ENCODE assay signal across 18 cellular contexts in genomic region chr9:136330406-136330990, GRCh38. TPM values are rescaled to one million over a fixed set of nuclear protein-coding genes. Genes with fewer than 3 reads are reported as not detected.
DNase-seq lines count a peak whose midpoint lies in the region; ATAC-seq and TF ChIP-seq lines count a peak whose summit lies in the region.
"Had no signal": no experiment of that assay in that cellular context is flagged by ENCODE, and none has a peak within 500 bp of the region (broad histone marks: within the 10 kb centered on the region; RNA-seq: fewer than 3 reads in every experiment).

No MANE protein-coding gene starts in this region.

- no peaks in the 10 kb centered on the region for H3K9me3 ChIP-seq in BLaER1 treated with 17β-estradiol and CSF1 and Interleukin-3, amounts not matched to agents 10 nM and 100 nM (replicated peaks in 1 of 11)
- no peaks in the 10 kb centered on the region for H3K9me3 ChIP-seq in Loucy (ENCODE audit: insufficient read depth, low read depth, low read length)
- H3K9me3 ChIP-seq in neuronal stem cell (replicated peaks in 1 of 2; ENCODE audit: control insufficient read depth in 2 of 2, insufficient read depth in 1 of 2, low read depth in 1 of 2, low read length in 2 of 2), result no peaks in the 10 kb centered on the region

- H3K4ac ChIP-seq in neuronal stem cell (ENCODE audit: low read length), result no peak overlapping the region

- DNase-seq in dermis microvascular lymphatic vessel endothelial cell (ENCODE audit: low read depth in 2 of 2) (peak; percentile 31), neuronal stem cell (ENCODE audit: low spot score) (no peak), SW480 (ENCODE audit: low spot score) (no peak), SW 1271 (lab: John Stamatoyannopoulos, UW) (no peak)
- DNase-seq: C1 segment of cervical spinal cord, DMS 273 treated with DMSO at 0.1 percent for 48 hours, MV-4-11, NCI-H1417 treated with DMSO at 0.1 percent for 48 hours, NCI-H2029, NCI-H2171 treated with DMSO at 0.1 percent for 48 hours, NCI-H510A had no signal

- H3K4me3 ChIP-seq in BLaER1 treated with 17β-estradiol and CSF1 and Interleukin-3, amounts not matched to agents 10 nM and 100 nM, result peak overlapping the region in 7 of 10 experiments; percentile 71 to 91 (median 85); a peak in 9 of 20 replicates
- H3K4me3 ChIP-seq in Loucy (ENCODE audit: low read length, poor library complexity, severe bottlenecking) (no peak overlapping the region), neuronal stem cell (ENCODE audit: low read length in 2 of 2) (no peak overlapping the region)

- peaks cover 48% of the 10 kb centered on the region for H3K79me1 ChIP-seq in neuronal stem cell (ENCODE audit: low read depth, low read length)

- no peak overlapping the region for H2BK15ac ChIP-seq in neuronal stem cell (ENCODE audit: low read length)

- WGBS in neuronal stem cell (ENCODE audit: extremely low coverage in 2 of 2, insufficient read length in 2 of 2, insufficient replicate concordance in 1 of 2), 2 donors, result no CpG with 5 or more reads among the region's 14 CpGs

- peaks cover 28% of the 10 kb centered on the region for H3K79me2 ChIP-seq in Loucy (ENCODE audit: insufficient read depth, low read length)

- no peak overlapping the region for H4K91ac ChIP-seq in neuronal stem cell (ENCODE audit: low read depth, low read length, poor library complexity)

- no peak overlapping the region for H2BK5ac ChIP-seq in neuronal stem cell (ENCODE audit: low read length)

- H3K18ac ChIP-seq in neuronal stem cell (ENCODE audit: low read length), result peak overlapping the region; percentile 38

- H2BK120ac ChIP-seq in neuronal stem cell (ENCODE audit: low read depth, low read length), result no peak overlapping the region

- peak overlapping the region in 7 of 11 experiments; percentile 81 to 93 (median 87); a peak in 13 of 22 replicates for H3K27ac ChIP-seq in BLaER1 treated with 17β-estradiol and CSF1 and Interleukin-3, amounts not matched to agents 10 nM and 100 nM
- no peak overlapping the region for H3K27ac ChIP-seq in neuronal stem cell (replicated peaks; ENCODE audit: low read length)

- H3F3A ChIP-seq in Loucy (ENCODE audit: low read depth), result no peaks in the 10 kb centered on the region

- H2BK12ac ChIP-seq in neuronal stem cell (ENCODE audit: low read length), result peak overlapping the region; percentile 41

- no peaks in the 10 kb centered on the region for H3K27me3 ChIP-seq in BLaER1 treated with 17β-estradiol and CSF1 and Interleukin-3, amounts not matched to agents 10 nM and 100 nM
- H3K27me3 ChIP-seq in Loucy (ENCODE audit: insufficient read depth, low read length, poor library complexity, severe bottlenecking) (no peaks in the 10 kb centered on the region), neuronal stem cell (ENCODE audit: control insufficient read depth in 3 of 3, insufficient read depth in 3 of 3, low read depth in 1 of 3, low read length in 3 of 3) (no peaks in the 10 kb centered on the region)

- peak overlapping the region; percentile 93 to 100 (median 99) for H3K4me2 ChIP-seq in BLaER1 treated with 17β-estradiol and CSF1 and Interleukin-3, amounts not matched to agents 10 nM and 100 nM
- peak overlapping the region; percentile 16 for H3K4me2 ChIP-seq in Loucy (ENCODE audit: low read depth, low read length, poor library complexity, severe bottlenecking)
- no peak overlapping the region for H3K4me2 ChIP-seq in neuronal stem cell (ENCODE audit: insufficient read depth, low read length, poor library complexity, severe bottlenecking)

- no peaks in the 10 kb centered on the region for H3K9me2 ChIP-seq in Loucy (replicated peaks; ENCODE audit: low read depth, low read length)

- peak overlapping the region; percentile 71 to 95 (median 86); a peak in 18 of 22 replicates for H3K9ac ChIP-seq in BLaER1 treated with 17β-estradiol and CSF1 and Interleukin-3, amounts not matched to agents 10 nM and 100 nM
- H3K9ac ChIP-seq in Loucy (ENCODE audit: low read depth, low read length, poor library complexity, severe bottlenecking) (no peak overlapping the region), neuronal stem cell (ENCODE audit: low read depth, low read length, poor library complexity) (peak overlapping the region; percentile 70)

- peaks cover 0 to 77% (median 73%) of the 10 kb centered on the region in 11 experiments; a peak in 20 of 22 replicates for H4K20me1 ChIP-seq in BLaER1 treated with 17β-estradiol and CSF1 and Interleukin-3, amounts not matched to agents 10 nM and 100 nM
- H4K20me1 ChIP-seq in Loucy (ENCODE audit: insufficient read depth, low read length, poor library complexity, severe bottlenecking), result peaks cover 10% of the 10 kb centered on the region

- peaks cover 0 to 49% (median 39%) of the 10 kb centered on the region in 11 experiments; a peak in 18 of 22 replicates for H3K36me3 ChIP-seq in BLaER1 treated with 17β-estradiol and CSF1 and Interleukin-3, amounts not matched to agents 10 nM and 100 nM
- no peaks in the 10 kb centered on the region for H3K36me3 ChIP-seq in Loucy (ENCODE audit: insufficient read depth, low read length)
- H3K36me3 ChIP-seq in neuronal stem cell (replicated peaks in 1 of 2; ENCODE audit: control insufficient read depth in 2 of 2, insufficient read depth in 2 of 2, low read length in 2 of 2), result peaks cover 6 to 17% of the 10 kb centered on the region in 2 donors

- H3K4me1 ChIP-seq in BLaER1 treated with 17β-estradiol and CSF1 and Interleukin-3, amounts not matched to agents 10 nM and 100 nM, result peaks cover 40 to 72% (median 64%) of the 10 kb centered on the region in 10 experiments
- H3K4me1 ChIP-seq in Loucy (ENCODE audit: insufficient read depth, low read length, poor library complexity, severe bottlenecking) (peaks cover 25% of the 10 kb centered on the region), neuronal stem cell (ENCODE audit: control insufficient read depth in 2 of 2, insufficient read depth in 1 of 2, low read depth in 1 of 2, low read length in 2 of 2) (peaks cover 23 to 30% of the 10 kb centered on the region in 2 donors)

- peak overlapping the region; percentile 82 for H3K14ac ChIP-seq in neuronal stem cell (ENCODE audit: low read length)

- TF ChIP-seq CTCF in Loucy (conservative IDR thresholded peaks at IDR 0.05; ENCODE audit: low read length), result no peak

- no peak overlapping the region for H2AFZ ChIP-seq in Loucy (ENCODE audit: low read length)
- H2AFZ ChIP-seq in neuronal stem cell (ENCODE audit: low read length), result no peak overlapping the region

- ATAC-seq in HG03045 (IDR thresholded peaks at IDR 0.05; ENCODE audit: unreplicated experiment), result no peak

- no peak overlapping the region for H4K8ac ChIP-seq in neuronal stem cell (ENCODE audit: low read depth, low read length)

- no peak overlapping the region for H3K23ac ChIP-seq in neuronal stem cell (ENCODE audit: low read depth, low read length, poor library complexity)

- no peak overlapping the region for H2AK5ac ChIP-seq in neuronal stem cell (ENCODE audit: low read depth, low read length)

RNA-seq across cellular contexts. Expression of gene GPSM1, which starts 3.2 kb away (rescaled TPM):
- total RNA-seq in dermis microvascular lymphatic vessel endothelial cell, result 16.2 and 28.2 TPM in 2 replicates
- polyA plus RNA-seq in neuronal stem cell (2013, experiment 1 of 2), result 37.4 TPM
- polyA plus RNA-seq in neuronal stem cell (2013, experiment 2 of 2), result 37.2 TPM
- polyA plus RNA-seq: IgD-negative memory B cell had no signal

RNA-seq across cellular contexts. Expression of gene CCDC187, which starts 26.6 kb away (rescaled TPM):
- total RNA-seq in dermis microvascular lymphatic vessel endothelial cell, result under 0.01 TPM in 1 of 2 replicates, not detected in the other
- 0.08 TPM for polyA plus RNA-seq in neuronal stem cell (2013, experiment 1 of 2)
- 0.08 TPM for polyA plus RNA-seq in neuronal stem cell (2013, experiment 2 of 2)
- total RNA-seq: Daoy, H4, LHCN-M2 had no signal

RNA-seq across cellular contexts. Expression of gene DNLZ, which starts 33.0 kb away (rescaled TPM):
- total RNA-seq in dermis microvascular lymphatic vessel endothelial cell, result 12.5 and 15.0 TPM in 2 replicates
- polyA plus RNA-seq in neuronal stem cell (2013, experiment 1 of 2), result 6.7 TPM
- 6.9 TPM for polyA plus RNA-seq in neuronal stem cell (2013, experiment 2 of 2)

RNA-seq across cellular contexts. Expression of gene CARD9, which starts 43.0 kb away (rescaled TPM):
- total RNA-seq in dermis microvascular lymphatic vessel endothelial cell, result 0.13 and 0.26 TPM in 2 replicates
- 0.14 TPM for polyA plus RNA-seq in neuronal stem cell (2013, experiment 1 of 2)
- 0.17 TPM for polyA plus RNA-seq in neuronal stem cell (2013, experiment 2 of 2)

Comparison
In these comparisons a context has a peak if more than half of its experiments do, and no peak if none do; other contexts are left out.
1. H3K4me3 ChIP-seq: peak in BLaER1 treated with 17β-estradiol and CSF1 and Interleukin-3, amounts not matched to agents 10 nM and 100 nM (7 of 10); none in Loucy (single experiment) and neuronal stem cell (0 of 2).
2. DNase-seq: peak in dermis microvascular lymphatic vessel endothelial cell (2 of 2); none in neuronal stem cell (single experiment), SW480 (single experiment) and SW 1271 (0 of 2).